Comparison of ENCODE assay signal across 14 cellular contexts in genomic region chr10:112774808-112775207, GRCh38.
"Had no signal": no experiment of that assay in that cellular context is flagged by ENCODE, and none has a peak within 500 bp of the region (broad histone marks: within the 10 kb centered on the region; RNA-seq: fewer than 3 reads in every experiment).

No MANE protein-coding gene starts in this region.

- H3K36me3 ChIP-seq: esophagus squamous epithelium, tibial nerve, uterus had no signal

- FAIRE-seq: bronchial epithelial cell, endothelial cell of umbilical vein had no signal

- H3K27ac ChIP-seq: esophagus squamous epithelium, tibial nerve, uterus had no signal

- H3K4me3 Mint-ChIP-seq: activated naive CD8-positive, alpha-beta T cell; dendritic cell treated with granulocyte-macrophage colony-stimulating factor and Interleukin-4, amounts not matched to agents 40 ng/mL and 50 ng/mL, for 4 days; natural killer cell treated with Interleukin-12 subunit alpha and Interleukin-12 subunit beta and Interleukin-15 and Interleukin-18, amount 100 ng/mL, for 72 hours; T-helper 1 cell treated with Interleukin-12 subunit alpha and Interleukin-12 subunit beta and Interleukin-4 antibody, amounts not matched to agents 30 μg/mL and 1 μg/mL, for 36 hours had no signal

- H3K9me3 ChIP-seq: esophagus squamous epithelium, tibial nerve, uterus had no signal

- DNase-seq: activated CD4-positive, alpha-beta T cell treated with anti-CD3 and anti-CD28 coated beads, Interleukin-2, amount 50 U/mL, for 4 hours; activated gamma-delta T cell treated with Interleukin-2 at 50 U/mL for 16 hours; effector CD8-positive, alpha-beta T cell; esophagus squamous epithelium; stimulated activated CD4-positive, alpha-beta T cell treated with anti-CD3 and anti-CD28 coated beads, Interleukin-2, amount 100 ng/mL, for 24 hours; stimulated activated naive CD4-positive, alpha-beta T cell treated with Interleukin-2 at 50 U/mL for 16 hours; uterus had no signal

- H3K27me3 ChIP-seq: esophagus squamous epithelium, tibial nerve, uterus had no signal

- H3K9me3 Mint-ChIP-seq: dendritic cell treated with granulocyte-macrophage colony-stimulating factor and Interleukin-4, amounts not matched to agents 40 ng/mL and 50 ng/mL, for 4 days; natural killer cell treated with Interleukin-12 subunit alpha and Interleukin-12 subunit beta and Interleukin-15 and Interleukin-18, amount 100 ng/mL, for 72 hours; T-helper 1 cell treated with Interleukin-12 subunit alpha and Interleukin-12 subunit beta and Interleukin-4 antibody, amounts not matched to agents 30 μg/mL and 1 μg/mL, for 36 hours had no signal

- H3K36me3 Mint-ChIP-seq: natural killer cell treated with Interleukin-12 subunit alpha and Interleukin-12 subunit beta and Interleukin-15 and Interleukin-18, amount 100 ng/mL, for 72 hours had no signal

- H3K4me3 ChIP-seq: esophagus squamous epithelium, tibial nerve, uterus had no signal

- ATAC-seq: natural killer cell treated with Interleukin-12 subunit alpha and Interleukin-12 subunit beta and Interleukin-15 and Interleukin-18, amount 100 ng/mL, for 72 hours had no signal

- H3K4me1 ChIP-seq: uterus had no signal

- H3K27ac Mint-ChIP-seq: activated naive CD8-positive, alpha-beta T cell; dendritic cell treated with granulocyte-macrophage colony-stimulating factor and Interleukin-4, amounts not matched to agents 40 ng/mL and 50 ng/mL, for 4 days; natural killer cell treated with Interleukin-12 subunit alpha and Interleukin-12 subunit beta and Interleukin-15 and Interleukin-18, amount 100 ng/mL, for 72 hours; T-helper 1 cell treated with Interleukin-12 subunit alpha and Interleukin-12 subunit beta and Interleukin-4 antibody, amounts not matched to agents 30 μg/mL and 1 μg/mL, for 36 hours had no signal

- H3K27me3 Mint-ChIP-seq: activated naive CD8-positive, alpha-beta T cell; dendritic cell treated with granulocyte-macrophage colony-stimulating factor and Interleukin-4, amounts not matched to agents 40 ng/mL and 50 ng/mL, for 4 days; natural killer cell treated with Interleukin-12 subunit alpha and Interleukin-12 subunit beta and Interleukin-15 and Interleukin-18, amount 100 ng/mL, for 72 hours had no signal
